ENCODE assay signal across 21 cellular contexts in the genomic region with DNA sequence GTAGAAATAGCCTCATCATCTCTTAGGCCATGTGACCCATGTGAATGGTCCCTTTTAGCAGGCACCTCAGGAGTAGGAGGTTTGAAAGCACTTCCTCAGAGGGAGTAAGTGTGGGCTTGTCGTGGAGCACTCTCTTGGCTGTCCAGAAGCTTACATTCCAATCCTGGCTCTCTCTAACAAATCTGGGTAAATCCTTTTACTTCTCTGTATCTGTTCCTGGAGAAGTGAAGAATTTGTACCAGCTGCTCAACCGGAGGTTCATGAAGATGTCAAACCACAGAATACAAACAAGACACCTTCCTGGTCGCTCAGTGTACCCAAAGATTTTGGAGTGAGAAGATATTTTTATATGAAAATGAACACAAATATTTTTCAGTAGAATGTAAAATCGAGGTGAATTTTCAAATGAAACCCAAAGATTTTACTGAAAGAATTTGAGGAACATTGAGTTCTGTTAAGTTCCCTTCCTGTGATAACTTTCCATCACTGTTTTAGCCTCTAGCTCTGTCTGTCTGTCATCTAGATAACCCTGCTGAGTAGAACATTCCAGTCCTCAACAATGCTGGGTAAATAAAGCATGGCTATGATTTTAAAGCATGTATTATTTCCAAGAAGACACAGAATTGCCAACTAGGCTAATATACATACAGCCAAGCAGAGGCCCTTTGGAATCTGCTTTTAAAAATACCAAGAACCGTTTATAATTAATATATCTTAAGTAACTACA.
A peak's percentile ranks its signal among the peaks of the same experiment; 100 is the strongest.
DNase-seq lines count a peak whose midpoint lies in the region; ATAC-seq and TF ChIP-seq lines count a peak whose summit lies in the region.
"Had no signal": no experiment of that assay in that cellular context is flagged by ENCODE, and none has a peak within 500 bp of the region (broad histone marks: within the 10 kb centered on the region; RNA-seq: fewer than 3 reads in every experiment).

No MANE protein-coding gene starts in this region.

- H3K27me3 ChIP-seq in adipocyte (replicated peaks; ENCODE audit: control insufficient read depth, insufficient read depth, low read length) (no peaks in the 10 kb centered on the region), skeletal muscle satellite cell (ENCODE audit: control insufficient read depth, insufficient read depth, low read length) (no peaks in the 10 kb centered on the region)

- H3K9ac ChIP-seq in adipocyte (ENCODE audit: low read length) (no peak overlapping the region), skeletal muscle satellite cell (ENCODE audit: low read depth, low read length) (peak overlapping the region; percentile 17)

- peaks cover 10% of the 10 kb centered on the region for H3K27me3 Mint-ChIP-seq in HFFc6 (ENCODE audit: insufficient read depth)
- H3K27me3 Mint-ChIP-seq: activated naive CD4-positive, alpha-beta T cell treated with anti-CD3 and anti-CD28 coated beads, Interleukin-2, amount 10 ng/mL, durations not matched to agents 7 days and 5 days; naive thymus-derived CD8-positive, alpha-beta T cell had no signal

- DNase-seq in HFFc6 (no peak), adipocyte (ENCODE audit: low read depth) (peak; percentile 54), fibroblast of pulmonary artery (ENCODE audit: low read depth) (peak; percentile 52), SHP77 treated with DMSO at 0.1 percent for 48 hours (lab: John Stamatoyannopoulos, UW) (no peak), HuH-7 (ENCODE audit: low spot score) (no peak)
- DNase-seq: activated naive CD4-positive, alpha-beta T cell treated with anti-CD3 and anti-CD28 coated beads, Interleukin-2, amount 10 ng/mL, durations not matched to agents 7 days and 5 days; activated T-cell treated with anti-CD3 and anti-CD28 coated beads, Interleukin-2, amount 50 U/mL, for 4 hours; CD8-positive, alpha-beta T cell; H9; Kasumi-1; kidney; naive thymus-derived CD8-positive, alpha-beta T cell; NCI-H1092; NCI-H2029 treated with DMSO at 0.1 percent for 48 hours; NCI-H446 treated with DMSO at 0.1 percent for 48 hours; posterior cingulate gyrus; stimulated activated CD4-positive, alpha-beta T cell treated with anti-CD3 and anti-CD28 coated beads, Interleukin-1b, Interleukin-23, amount 100 ng/mL, for 48 hours; stimulated activated naive CD4-positive, alpha-beta T cell had no signal

- H3K4me1 Mint-ChIP-seq in HFFc6 (ENCODE audit: low read depth), result peaks cover 57% of the 10 kb centered on the region

- peaks cover 40% of the 10 kb centered on the region for H3K4me1 ChIP-seq in adipocyte (ENCODE audit: control insufficient read depth, insufficient read depth, low read length)
- H3K4me1 ChIP-seq in skeletal muscle satellite cell (ENCODE audit: control insufficient read depth, insufficient read depth, low read length), result peaks cover 48% of the 10 kb centered on the region

- H3K9me3 ChIP-seq in adipocyte (ENCODE audit: control insufficient read depth, low read length) (no peaks in the 10 kb centered on the region), skeletal muscle satellite cell (replicated peaks; ENCODE audit: low read length) (no peaks in the 10 kb centered on the region)

- no peak for TF ChIP-seq CTCF in HFFc6 (IDR thresholded peaks at IDR 0.05)
- no peak for TF ChIP-seq CTCF in fibroblast of pulmonary artery (IDR thresholded peaks at IDR 0.05; ENCODE audit: low read length, missing control alignments)

- H3K36me3 Mint-ChIP-seq in HFFc6 (ENCODE audit: low read depth), result peaks cover 46% of the 10 kb centered on the region

- peak overlapping the region; percentile 53 for H3K4me2 ChIP-seq in skeletal muscle satellite cell (ENCODE audit: low read length)

- H3K4me3 Mint-ChIP-seq in HFFc6, result no peak overlapping the region
- H3K4me3 Mint-ChIP-seq: activated naive CD4-positive, alpha-beta T cell treated with anti-CD3 and anti-CD28 coated beads, Interleukin-2, amount 10 ng/mL, durations not matched to agents 7 days and 5 days; activated T-cell treated with anti-CD3 and anti-CD28 coated beads, Interleukin-2, amount 50 U/mL, for 4 hours; CD8-positive, alpha-beta T cell; H9; naive thymus-derived CD8-positive, alpha-beta T cell had no signal

- no peak for ATAC-seq in HG02642 (IDR thresholded peaks at IDR 0.05; ENCODE audit: poor library complexity, unreplicated experiment)
- ATAC-seq: activated CD4-positive, CD25-positive, alpha-beta regulatory T cell treated with anti-CD3 and anti-CD28 coated beads, Interleukin-2, amount 50 U/mL, for 24 hours; activated T-cell treated with anti-CD3 and anti-CD28 coated beads, Interleukin-2, amount 50 U/mL, for 4 hours; CD8-positive, alpha-beta T cell; naive thymus-derived CD8-positive, alpha-beta T cell had no signal

- H3K36me3 ChIP-seq in adipocyte (ENCODE audit: control insufficient read depth, insufficient read depth, low read length, severe bottlenecking) (peaks cover 11% of the 10 kb centered on the region), skeletal muscle satellite cell (ENCODE audit: insufficient read depth, low read length) (peaks cover 17% of the 10 kb centered on the region)

- H3K27ac Mint-ChIP-seq in HFFc6, result peak overlapping the region; percentile 37
- H3K27ac Mint-ChIP-seq: activated naive CD4-positive, alpha-beta T cell treated with anti-CD3 and anti-CD28 coated beads, Interleukin-2, amount 10 ng/mL, durations not matched to agents 7 days and 5 days; CD8-positive, alpha-beta T cell; H9 had no signal

- H3K4me3 ChIP-seq in adipocyte (ENCODE audit: low read length) (no peak overlapping the region), fibroblast of pulmonary artery (replicated peaks; ENCODE audit: low read depth, low read length) (no peak overlapping the region), skeletal muscle satellite cell (ENCODE audit: low read length) (peak overlapping the region; percentile 25)

- H3K9me3 Mint-ChIP-seq in HFFc6, result no peaks in the 10 kb centered on the region
- H3K9me3 Mint-ChIP-seq: activated naive CD4-positive, alpha-beta T cell treated with anti-CD3 and anti-CD28 coated beads, Interleukin-2, amount 10 ng/mL, durations not matched to agents 7 days and 5 days; activated T-cell treated with anti-CD3 and anti-CD28 coated beads, Interleukin-2, amount 50 U/mL, for 4 hours; CD8-positive, alpha-beta T cell; H9; naive thymus-derived CD8-positive, alpha-beta T cell had no signal

Comparison
In these comparisons a context has a peak if more than half of its experiments do, and no peak if none do; other contexts are left out.
1. DNase-seq: peak in adipocyte (single experiment) and fibroblast of pulmonary artery (single experiment); none in HFFc6 (single experiment), SHP77 treated with DMSO at 0.1 percent for 48 hours (single experiment) and HuH-7 (single experiment).